Comparison of ENCODE assay signal across 2 cellular contexts in the genomic region with DNA sequence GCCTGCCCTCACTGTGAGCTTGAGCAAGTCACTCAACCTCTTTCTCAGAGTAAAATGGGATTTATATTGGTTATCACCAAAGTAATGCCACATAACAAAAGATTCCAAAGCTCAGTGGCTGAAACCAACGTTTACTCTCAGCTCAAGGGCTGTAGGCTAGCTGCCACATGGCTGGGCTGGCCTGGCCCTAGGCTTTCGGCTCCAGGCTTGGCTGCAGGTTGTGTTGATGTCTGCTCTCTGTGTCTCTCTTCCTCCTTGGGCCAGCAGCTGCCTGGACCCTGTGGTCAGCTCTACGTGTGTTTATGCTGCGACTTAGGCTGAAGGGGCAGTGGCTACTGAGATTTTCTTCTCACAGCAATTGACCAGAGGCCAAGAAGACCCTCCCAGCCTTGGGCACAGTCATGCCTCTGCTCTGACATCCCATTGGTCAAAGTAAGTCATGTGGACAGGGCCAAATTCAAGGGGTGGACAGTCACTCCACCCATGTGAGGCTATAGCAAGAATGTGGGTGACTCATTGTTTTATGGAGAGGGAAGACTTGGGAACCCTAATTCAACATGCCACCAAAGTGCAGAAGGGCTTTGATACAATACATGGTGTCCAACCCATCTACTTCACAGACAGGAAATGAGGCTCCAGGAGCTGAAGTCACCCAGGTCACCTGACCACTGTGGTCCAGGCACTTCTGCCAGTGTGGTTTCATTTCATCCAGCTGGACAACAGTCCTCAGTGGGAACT.
TF ChIP-seq lines count a peak whose summit lies in the region.

No MANE protein-coding gene starts in this region.

TF ChIP-seq in A549, 52 proteins besides CTCF, POLR2A, EP300 and RAD21:
- TF ChIP-seq, protein P1, sequence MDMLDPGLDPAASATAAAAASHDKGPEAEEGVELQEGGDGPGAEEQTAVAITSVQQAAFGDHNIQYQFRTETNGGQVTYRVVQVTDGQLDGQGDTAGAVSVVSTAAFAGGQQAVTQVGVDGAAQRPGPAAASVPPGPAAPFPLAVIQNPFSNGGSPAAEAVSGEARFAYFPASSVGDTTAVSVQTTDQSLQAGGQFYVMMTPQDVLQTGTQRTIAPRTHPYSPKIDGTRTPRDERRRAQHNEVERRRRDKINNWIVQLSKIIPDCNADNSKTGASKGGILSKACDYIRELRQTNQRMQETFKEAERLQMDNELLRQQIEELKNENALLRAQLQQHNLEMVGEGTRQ (IDR thresholded peaks at IDR 0.05), result peak; percentile 24; the same call in 1 of the 2 replicates
- no peak for TF ChIP-seq ZFP36 (IDR thresholded peaks at IDR 0.05; ENCODE audit: borderline replicate concordance, partially characterized antibody)
- TF ChIP-seq CEBPB (IDR thresholded peaks at IDR 0.05), result no peak
- TF ChIP-seq, protein P2, sequence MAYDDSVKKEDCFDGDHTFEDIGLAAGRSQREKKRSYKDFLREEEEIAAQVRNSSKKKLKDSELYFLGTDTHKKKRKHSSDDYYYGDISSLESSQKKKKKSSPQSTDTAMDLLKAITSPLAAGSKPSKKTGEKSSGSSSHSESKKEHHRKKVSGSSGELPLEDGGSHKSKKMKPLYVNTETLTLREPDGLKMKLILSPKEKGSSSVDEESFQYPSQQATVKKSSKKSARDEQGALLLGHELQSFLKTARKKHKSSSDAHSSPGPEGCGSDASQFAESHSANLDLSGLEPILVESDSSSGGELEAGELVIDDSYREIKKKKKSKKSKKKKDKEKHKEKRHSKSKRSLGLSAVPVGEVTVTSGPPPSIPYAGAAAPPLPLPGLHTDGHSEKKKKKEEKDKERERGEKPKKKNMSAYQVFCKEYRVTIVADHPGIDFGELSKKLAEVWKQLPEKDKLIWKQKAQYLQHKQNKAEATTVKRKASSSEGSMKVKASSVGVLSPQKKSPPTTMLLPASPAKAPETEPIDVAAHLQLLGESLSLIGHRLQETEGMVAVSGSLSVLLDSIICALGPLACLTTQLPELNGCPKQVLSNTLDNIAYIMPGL (CRISPR knock-in tag; IDR thresholded peaks at IDR 0.05; ENCODE audit: borderline replicate concordance), result no peak
- TF ChIP-seq BHLHE40 (IDR thresholded peaks at IDR 0.05; ENCODE audit: low read depth, low read length), result no peak
- TF ChIP-seq, protein P3, sequence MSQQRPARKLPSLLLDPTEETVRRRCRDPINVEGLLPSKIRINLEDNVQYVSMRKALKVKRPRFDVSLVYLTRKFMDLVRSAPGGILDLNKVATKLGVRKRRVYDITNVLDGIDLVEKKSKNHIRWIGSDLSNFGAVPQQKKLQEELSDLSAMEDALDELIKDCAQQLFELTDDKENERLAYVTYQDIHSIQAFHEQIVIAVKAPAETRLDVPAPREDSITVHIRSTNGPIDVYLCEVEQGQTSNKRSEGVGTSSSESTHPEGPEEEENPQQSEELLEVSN (IDR thresholded peaks at IDR 0.05; ENCODE audit: borderline replicate concordance, low read depth), result no peak
- no peak for TF ChIP-seq NPAS2 (CRISPR knock-in tag; IDR thresholded peaks at IDR 0.05; ENCODE audit: borderline replicate concordance)

TF ChIP-seq in K562, 482 proteins besides CTCF, POLR2A, EP300 and RAD21:
- TF ChIP-seq, protein P4, sequence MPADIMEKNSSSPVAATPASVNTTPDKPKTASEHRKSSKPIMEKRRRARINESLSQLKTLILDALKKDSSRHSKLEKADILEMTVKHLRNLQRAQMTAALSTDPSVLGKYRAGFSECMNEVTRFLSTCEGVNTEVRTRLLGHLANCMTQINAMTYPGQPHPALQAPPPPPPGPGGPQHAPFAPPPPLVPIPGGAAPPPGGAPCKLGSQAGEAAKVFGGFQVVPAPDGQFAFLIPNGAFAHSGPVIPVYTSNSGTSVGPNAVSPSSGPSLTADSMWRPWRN (IDR thresholded peaks at IDR 0.05; ENCODE audit: low read depth), result no peak
- TF ChIP-seq SNIP1 (IDR thresholded peaks at IDR 0.05; ENCODE audit: low read depth) (no peak), NFYB (IDR thresholded peaks at IDR 0.05; ENCODE audit: extremely low read depth, insufficient read length) (peak; percentile 47)
- TF ChIP-seq, protein P5, sequence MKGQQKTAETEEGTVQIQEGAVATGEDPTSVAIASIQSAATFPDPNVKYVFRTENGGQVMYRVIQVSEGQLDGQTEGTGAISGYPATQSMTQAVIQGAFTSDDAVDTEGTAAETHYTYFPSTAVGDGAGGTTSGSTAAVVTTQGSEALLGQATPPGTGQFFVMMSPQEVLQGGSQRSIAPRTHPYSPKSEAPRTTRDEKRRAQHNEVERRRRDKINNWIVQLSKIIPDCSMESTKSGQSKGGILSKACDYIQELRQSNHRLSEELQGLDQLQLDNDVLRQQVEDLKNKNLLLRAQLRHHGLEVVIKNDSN (CRISPR knock-in tag; IDR thresholded peaks at IDR 0.05), result peak; percentile 49; the same call in 1 of the 2 replicates
- TF ChIP-seq, protein P6, sequence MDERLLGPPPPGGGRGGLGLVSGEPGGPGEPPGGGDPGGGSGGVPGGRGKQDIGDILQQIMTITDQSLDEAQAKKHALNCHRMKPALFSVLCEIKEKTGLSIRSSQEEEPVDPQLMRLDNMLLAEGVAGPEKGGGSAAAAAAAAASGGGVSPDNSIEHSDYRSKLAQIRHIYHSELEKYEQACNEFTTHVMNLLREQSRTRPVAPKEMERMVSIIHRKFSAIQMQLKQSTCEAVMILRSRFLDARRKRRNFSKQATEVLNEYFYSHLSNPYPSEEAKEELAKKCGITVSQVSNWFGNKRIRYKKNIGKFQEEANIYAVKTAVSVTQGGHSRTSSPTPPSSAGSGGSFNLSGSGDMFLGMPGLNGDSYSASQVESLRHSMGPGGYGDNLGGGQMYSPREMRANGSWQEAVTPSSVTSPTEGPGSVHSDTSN (CRISPR knock-in tag; IDR thresholded peaks at IDR 0.05; ENCODE audit: low read depth), result no peak
- TF ChIP-seq, protein P6 (tag; conservative IDR thresholded peaks at IDR 0.05; ENCODE audit: low read depth), result no peak
- TF ChIP-seq, protein P1 (CRISPR knock-in tag; IDR thresholded peaks at IDR 0.05), result peak; percentile 18; the same call in 1 of the 2 replicates
